In genomic region chr12:124454735-124455134, GRCh38 we compare ENCODE assay signal across 11 cellular contexts.
DNase-seq lines count a peak whose midpoint lies in the region; ATAC-seq and TF ChIP-seq lines count a peak whose summit lies in the region.
"Had no signal": no experiment of that assay in that cellular context is flagged by ENCODE, and none has a peak within 500 bp of the region (broad histone marks: within the 10 kb centered on the region; RNA-seq: fewer than 3 reads in every experiment).

No MANE protein-coding gene starts in this region.

- peak overlapping the region; percentile 83 for H3K27ac ChIP-seq in subcutaneous abdominal adipose tissue (ENCODE audit: low read depth, low read length)
- H3K27ac ChIP-seq in GM23338 (ENCODE audit: low read depth): no peak overlapping the region
- H3K27ac ChIP-seq: hepatocyte had no signal

- H2AFZ ChIP-seq in GM23338: no peak overlapping the region
- H2AFZ ChIP-seq: hepatocyte, parathyroid adenoma had no signal

- H3K36me3 ChIP-seq in subcutaneous abdominal adipose tissue (ENCODE audit: control insufficient read depth in 5 of 5, insufficient read depth in 5 of 5, low read length in 5 of 5) (peaks cover 0 to 43% (median 29%) of the 10 kb centered on the region in 5 donors), GM23338 (ENCODE audit: insufficient read depth) (no peaks in the 10 kb centered on the region)

- no peak for TF ChIP-seq CTCF in foreskin fibroblast (IDR thresholded peaks at IDR 0.05; ENCODE audit: low read depth, low read length)
- TF ChIP-seq CTCF in GM23338 (conservative IDR thresholded peaks at IDR 0.05; ENCODE audit: low read depth in 2 of 2): no peak

- H3K36me3 Mint-ChIP-seq in activated CD4-positive, alpha-beta T cell treated with anti-CD3 and anti-CD28 coated beads, Interleukin-2, amount 10 ng/mL, durations not matched to agents 24 days and 14 days (ENCODE audit: low read depth): peaks cover 32% of the 10 kb centered on the region
- H3K36me3 Mint-ChIP-seq in activated T-helper 2 cell treated with anti-CD3 and anti-CD28 coated beads, Interferon-gamma antibody, Interleukin-2, Interleukin-4, amounts not matched to agents 10 μg/mL and 5 μg/mL and 100 μg/mL, durations not matched to agents 14 hours and 24 hours and 36 hours (ENCODE audit: low read depth): peaks cover 39% of the 10 kb centered on the region
- peaks cover 20% of the 10 kb centered on the region for H3K36me3 Mint-ChIP-seq in GM23338 (ENCODE audit: low read depth)

- H3K4me3 ChIP-seq in foreskin fibroblast (ENCODE audit: low read depth in 1 of 2, low read length in 2 of 2): no peak overlapping the region
- no peak overlapping the region for H3K4me3 ChIP-seq in subcutaneous abdominal adipose tissue (ENCODE audit: low read depth in 1 of 5, low read length in 5 of 5)
- no peak overlapping the region for H3K4me3 ChIP-seq in GM23338
- H3K4me3 ChIP-seq: A549, hepatocyte had no signal

- H3K4me1 ChIP-seq in subcutaneous abdominal adipose tissue (ENCODE audit: control insufficient read depth in 5 of 5, insufficient read depth in 5 of 5, low read length in 5 of 5): peaks cover 14 to 72% (median 64%) of the 10 kb centered on the region in 5 donors
- no peaks in the 10 kb centered on the region for H3K4me1 ChIP-seq in GM23338 (ENCODE audit: insufficient read depth)
- H3K4me1 ChIP-seq: parathyroid adenoma had no signal

- H3K9me3 Mint-ChIP-seq in activated CD4-positive, alpha-beta T cell treated with anti-CD3 and anti-CD28 coated beads, Interleukin-2, amount 10 ng/mL, durations not matched to agents 24 days and 14 days: no peaks in the 10 kb centered on the region
- H3K9me3 Mint-ChIP-seq in activated T-helper 2 cell treated with anti-CD3 and anti-CD28 coated beads, Interferon-gamma antibody, Interleukin-2, Interleukin-4, amounts not matched to agents 10 μg/mL and 5 μg/mL and 100 μg/mL, durations not matched to agents 14 hours and 24 hours and 36 hours: no peaks in the 10 kb centered on the region
- no peaks in the 10 kb centered on the region; the same call in 2 of the 3 replicates for H3K9me3 Mint-ChIP-seq in GM23338

- H3K4me2 ChIP-seq in GM23338: no peak overlapping the region
- H3K4me2 ChIP-seq: hepatocyte had no signal

- peak overlapping the region in 2 of 5 donors; percentile 4 to 28 for H3K9ac ChIP-seq in subcutaneous abdominal adipose tissue (ENCODE audit: low read length in 5 of 5)
- H3K9ac ChIP-seq: parathyroid adenoma had no signal

- no peak for ATAC-seq in GM23338

- H3F3A ChIP-seq in GM23338 (replicated peaks; ENCODE audit: low read depth): no peaks in the 10 kb centered on the region

- no peaks in the 10 kb centered on the region for H3K27me3 Mint-ChIP-seq in activated CD4-positive, alpha-beta T cell treated with anti-CD3 and anti-CD28 coated beads, Interleukin-2, amount 10 ng/mL, durations not matched to agents 24 days and 14 days
- H3K27me3 Mint-ChIP-seq in activated T-helper 2 cell treated with anti-CD3 and anti-CD28 coated beads, Interferon-gamma antibody, Interleukin-2, Interleukin-4, amounts not matched to agents 10 μg/mL and 5 μg/mL and 100 μg/mL, durations not matched to agents 14 hours and 24 hours and 36 hours (ENCODE audit: low read depth): no peaks in the 10 kb centered on the region
- H3K27me3 Mint-ChIP-seq in GM23338 (ENCODE audit: insufficient read depth, low read depth, poor library complexity): peaks cover 12% of the 10 kb centered on the region

- intact Hi-C loops in activated CD4-positive, alpha-beta T cell treated with anti-CD3 and anti-CD28 coated beads, Interleukin-2, amount 10 ng/mL, durations not matched to agents 24 days and 14 days (cut with micrococcal nuclease): loop anchor here (10.0 kb wide), 2 partner anchors 260 to 470 kb away; no protein-coding TSS in a partner anchor
- intact Hi-C loops in activated T-helper 2 cell treated with anti-CD3 and anti-CD28 coated beads, Interferon-gamma antibody, Interleukin-2, Interleukin-4, amounts not matched to agents 10 μg/mL and 5 μg/mL and 100 μg/mL, durations not matched to agents 14 hours and 24 hours and 36 hours (cut with micrococcal nuclease): loop anchor here (5.0 to 10.0 kb wide), 3 partner anchors 38 to 318 kb away; no protein-coding TSS in a partner anchor

- no peaks in the 10 kb centered on the region for H3K27me3 ChIP-seq in subcutaneous abdominal adipose tissue (ENCODE audit: control insufficient read depth in 5 of 5, insufficient read depth in 4 of 5, low read length in 5 of 5)
- no peaks in the 10 kb centered on the region for H3K27me3 ChIP-seq in GM23338 (ENCODE audit: insufficient read depth)
- H3K27me3 ChIP-seq: hepatocyte had no signal

- H3K79me2 ChIP-seq in GM23338 (replicated peaks; ENCODE audit: insufficient read depth): peaks cover 7% of the 10 kb centered on the region

- H3K27ac Mint-ChIP-seq in activated CD4-positive, alpha-beta T cell treated with anti-CD3 and anti-CD28 coated beads, Interleukin-2, amount 10 ng/mL, durations not matched to agents 24 days and 14 days: no peak overlapping the region
- no peak overlapping the region for H3K27ac Mint-ChIP-seq in activated T-helper 2 cell treated with anti-CD3 and anti-CD28 coated beads, Interferon-gamma antibody, Interleukin-2, Interleukin-4, amounts not matched to agents 10 μg/mL and 5 μg/mL and 100 μg/mL, durations not matched to agents 14 hours and 24 hours and 36 hours
- no peak overlapping the region for H3K27ac Mint-ChIP-seq in GM23338

- peaks cover 0 to 4% (median 0%) of the 10 kb centered on the region in 5 donors for H3K9me3 ChIP-seq in subcutaneous abdominal adipose tissue (ENCODE audit: control insufficient read depth in 5 of 5, low read length in 5 of 5)
- H3K9me3 ChIP-seq: A549 had no signal

- no peaks in the 10 kb centered on the region for H3K9me2 ChIP-seq in GM23338 (ENCODE audit: insufficient read depth)

- peak overlapping the region; percentile 42 for H3K4me3 Mint-ChIP-seq in activated CD4-positive, alpha-beta T cell treated with anti-CD3 and anti-CD28 coated beads, Interleukin-2, amount 10 ng/mL, durations not matched to agents 24 days and 14 days
- H3K4me3 Mint-ChIP-seq in activated T-helper 2 cell treated with anti-CD3 and anti-CD28 coated beads, Interferon-gamma antibody, Interleukin-2, Interleukin-4, amounts not matched to agents 10 μg/mL and 5 μg/mL and 100 μg/mL, durations not matched to agents 14 hours and 24 hours and 36 hours (ENCODE audit: low read depth): peak overlapping the region; percentile 35
- H3K4me3 Mint-ChIP-seq in GM23338: no peak overlapping the region

- no peak for DNase-seq in activated CD4-positive, alpha-beta T cell treated with anti-CD3 and anti-CD28 coated beads, Interleukin-2, amount 10 ng/mL, durations not matched to agents 24 days and 14 days
- DNase-seq in activated CD4-positive, alpha-beta T cell treated with anti-CD3 and anti-CD28 coated beads, Interleukin-2, amount 50 U/mL, for 48 hours: no peak
- DNase-seq in activated T-helper 2 cell treated with anti-CD3 and anti-CD28 coated beads, Interferon-gamma antibody, Interleukin-2, Interleukin-4, amounts not matched to agents 10 μg/mL and 5 μg/mL and 100 μg/mL, durations not matched to agents 14 hours and 24 hours and 36 hours (ENCODE audit: low spot score): no peak
- DNase-seq in foreskin fibroblast (peak; percentile 53 to 60), NCI-H69 (lab: John Stamatoyannopoulos, UW) (no peak), GM23338 (ENCODE audit: low spot score) (no peak), DMS79 (lab: John Stamatoyannopoulos, UW) (no peak)

- H3K4me1 Mint-ChIP-seq in activated CD4-positive, alpha-beta T cell treated with anti-CD3 and anti-CD28 coated beads, Interleukin-2, amount 10 ng/mL, durations not matched to agents 24 days and 14 days: peaks cover 45% of the 10 kb centered on the region
- H3K4me1 Mint-ChIP-seq in activated T-helper 2 cell treated with anti-CD3 and anti-CD28 coated beads, Interferon-gamma antibody, Interleukin-2, Interleukin-4, amounts not matched to agents 10 μg/mL and 5 μg/mL and 100 μg/mL, durations not matched to agents 14 hours and 24 hours and 36 hours (ENCODE audit: low read depth): peaks cover 42% of the 10 kb centered on the region
- H3K4me1 Mint-ChIP-seq in GM23338: peaks cover 10% of the 10 kb centered on the region

- H4K20me1 ChIP-seq in GM23338 (replicated peaks; ENCODE audit: insufficient read depth): peaks cover 3% of the 10 kb centered on the region; the same call in 1 of the 2 replicates

TF ChIP-seq in GM23338, 12 proteins besides CTCF, POLR2A, EP300 and RAD21 (continues in another document):
- TF ChIP-seq REST (IDR thresholded peaks at IDR 0.05; ENCODE audit: unreplicated experiment): no peak
- no peak for TF ChIP-seq EZH2 (IDR thresholded peaks at IDR 0.05; ENCODE audit: low read depth, unreplicated experiment)
- no peak for TF ChIP-seq EZH2phosphoT487 (IDR thresholded peaks at IDR 0.05; ENCODE audit: unreplicated experiment)

Comparison
In these comparisons a context has a peak if more than half of its experiments do, and no peak if none do; other contexts are left out.
1. DNase-seq: peak in foreskin fibroblast (2 of 2); none in activated CD4-positive, alpha-beta T cell treated with anti-CD3 and anti-CD28 coated beads, Interleukin-2, amount 10 ng/mL, durations not matched to agents 24 days and 14 days (single experiment), activated CD4-positive, alpha-beta T cell treated with anti-CD3 and anti-CD28 coated beads, Interleukin-2, amount 50 U/mL, for 48 hours (0 of 2), activated T-helper 2 cell treated with anti-CD3 and anti-CD28 coated beads, Interferon-gamma antibody, Interleukin-2, Interleukin-4, amounts not matched to agents 10 μg/mL and 5 μg/mL and 100 μg/mL, durations not matched to agents 14 hours and 24 hours and 36 hours (single experiment), NCI-H69 (single experiment), GM23338 (single experiment) and DMS79 (single experiment).